8 cellular contexts compared by ENCODE assay signal in genomic region chr3:53161820-53162671, GRCh38. TPM values are rescaled to one million over a fixed set of nuclear protein-coding genes. Genes with fewer than 3 reads are reported as not detected.
DNase-seq lines count a peak whose midpoint lies in the region; ATAC-seq and TF ChIP-seq lines count a peak whose summit lies in the region.

No MANE protein-coding gene starts in this region.

- H3K4me1 ChIP-seq in SJSA1 (replicated peaks) = peaks cover 19% of the 10 kb centered on the region

- peaks cover 12% of the 10 kb centered on the region for H3K36me3 ChIP-seq in SJSA1

- TF ChIP-seq CTCF in CD14-positive monocyte (IDR thresholded peaks at IDR 0.05) = no peak

- peak overlapping the region; percentile 87 to 100 for H3K4me3 Mint-ChIP-seq in CD14-positive monocyte
- peak overlapping the region; percentile 91 to 97 (median 92) for H3K4me3 Mint-ChIP-seq in immature natural killer cell

- intact Hi-C loops in CD14-positive monocyte (cut with micrococcal nuclease) = loop anchor here (5.0 to 10.0 kb wide), 3 partner anchors 40 to 95 kb away; partner anchors contain the start of gene TKT (in 1 of the 2)

- H3K9me3 ChIP-seq in SJSA1 (replicated peaks) = no peaks in the 10 kb centered on the region

- H3K4me1 Mint-ChIP-seq in CD14-positive monocyte (peaks cover 81% of the 10 kb centered on the region), immature natural killer cell (peaks cover 44 to 56% of the 10 kb centered on the region in 2 donors)

- peaks cover 16 to 30% of the 10 kb centered on the region in 2 donors for H3K36me3 Mint-ChIP-seq in CD14-positive monocyte
- H3K36me3 Mint-ChIP-seq in immature natural killer cell = no peaks in the 10 kb centered on the region

- H3K27me3 Mint-ChIP-seq in CD14-positive monocyte (ENCODE audit: low read depth in 3 of 3) (peaks cover under 1 to 5% (median 3%) of the 10 kb centered on the region in 3 donors), immature natural killer cell (ENCODE audit: low read depth in 3 of 3) (peaks cover 8 to 22% (median 13%) of the 10 kb centered on the region in 3 donors)

- H3K9me3 Mint-ChIP-seq in CD14-positive monocyte = no peaks in the 10 kb centered on the region
- no peaks in the 10 kb centered on the region for H3K9me3 Mint-ChIP-seq in immature natural killer cell

- no peaks in the 10 kb centered on the region for H3K27me3 ChIP-seq in SJSA1 (replicated peaks)

- peak; percentile 89 for DNase-seq in CD14-positive monocyte (ENCODE audit: low spot score)
- peak in 1 of 2 experiments; percentile 3 for DNase-seq in SJSA1 (ENCODE audit: low read depth in 1 of 2, low spot score in 2 of 2)
- peak; percentile 46 for DNase-seq in astrocyte of the hippocampus (ENCODE audit: low read depth, low spot score)
- peak; percentile 24 to 32 (median 28) for DNase-seq in immature natural killer cell
- peak; percentile 58 for DNase-seq in stimulated activated CD4-positive, alpha-beta T cell treated with anti-CD3 and anti-CD28 coated beads, Interleukin-4, amount 100 ng/mL, for 1 hour
- no peak for DNase-seq in midbrain (lab: John Stamatoyannopoulos, UW)
- DNase-seq in GOT3 (lab: John Stamatoyannopoulos, UW) = no peak

- peak; percentile 30 for ATAC-seq in GM21786 (IDR thresholded peaks at IDR 0.05; ENCODE audit: unreplicated experiment)

- H3K27ac ChIP-seq in SJSA1 = no peak overlapping the region

- H3K27ac Mint-ChIP-seq in CD14-positive monocyte (peak overlapping the region; percentile 93 to 99 (median 97)), immature natural killer cell (peak overlapping the region; percentile 88 to 96 (median 92))

- peak overlapping the region; percentile 98 for H3K4me3 ChIP-seq in SJSA1

RNA-seq across cellular contexts. Expression of gene PRKCD, which starts 1.0 kb away (rescaled TPM):
- polyA plus RNA-seq in CD14-positive monocyte (100 to 1,000 TPM; 123 to 158 TPM), immature natural killer cell (10 to 100 TPM; 14.7 to 36.8 (median 26.1) TPM)
- total RNA-seq in SJSA1 (2014; rRNA removed; shearing (Covaris generic)) = 0.03 and 1.00 TPM in 2 replicates

RNA-seq across cellular contexts. Expression of gene RFT1, which starts 31.8 kb away (rescaled TPM):
- 10 to 100 TPM; 25.6 to 34.9 TPM for polyA plus RNA-seq in CD14-positive monocyte
- 12.9 and 18.0 TPM in 2 replicates for total RNA-seq in SJSA1 (2014; rRNA removed; shearing (Covaris generic))
- 10 to 100 TPM; 14.2 to 29.2 (median 21.7) TPM for polyA plus RNA-seq in immature natural killer cell

Comparison
In these comparisons a context has a peak if more than half of its experiments do, and no peak if none do; other contexts are left out.
1. DNase-seq: peak in CD14-positive monocyte (single experiment), astrocyte of the hippocampus (single experiment), immature natural killer cell (3 of 3) and stimulated activated CD4-positive, alpha-beta T cell treated with anti-CD3 and anti-CD28 coated beads, Interleukin-4, amount 100 ng/mL, for 1 hour (single experiment); none in midbrain (single experiment) and GOT3 (single experiment).